In the genomic region with DNA sequence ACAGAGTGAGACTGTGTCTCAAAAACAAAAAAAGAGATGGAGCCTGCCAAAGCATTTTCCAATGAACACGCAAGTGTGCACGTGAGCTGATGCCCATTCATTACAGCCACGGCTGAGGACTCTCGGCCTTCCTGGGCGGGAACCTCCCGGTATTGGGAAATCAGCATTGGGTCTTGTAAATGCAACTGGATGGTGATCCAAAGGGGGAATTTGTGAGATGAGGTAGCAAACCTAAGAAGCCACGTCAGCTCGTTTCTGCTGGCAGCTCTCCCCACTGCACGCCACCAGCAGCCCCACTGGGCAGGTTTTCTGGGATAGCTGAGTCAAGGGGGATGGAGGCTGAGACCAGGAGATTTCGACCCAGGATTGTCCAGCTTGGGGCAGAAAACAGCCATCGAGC, we compare ENCODE assay signal across 23 cellular contexts. TPM values are rescaled to one million over a fixed set of nuclear protein-coding genes. Genes with fewer than 3 reads are reported as not detected.
"Had no signal": no experiment of that assay in that cellular context is flagged by ENCODE, and none has a peak within 500 bp of the region (broad histone marks: within the 10 kb centered on the region; RNA-seq: fewer than 3 reads in every experiment).

No MANE protein-coding gene starts in this region.

- H3K4me2 ChIP-seq: hepatocyte had no signal

- FAIRE-seq: bronchial epithelial cell, frontal cortex, pancreas had no signal

- H3K4me3 ChIP-seq: hepatocyte, pancreas, thyroid gland had no signal

- H3K4me3 Mint-ChIP-seq: activated naive CD8-positive, alpha-beta T cell treated with anti-CD3 and anti-CD28 coated beads, Interleukin-2, amount 10 ng/mL, durations not matched to agents 7 days and 5 days; activated T-cell treated with anti-CD3 and anti-CD28 coated beads, Interleukin-2, amount 50 U/mL, for 24 hours; activated T-helper 17 cell treated with anti-CD3 and anti-CD28 coated beads, Interleukin-2, amount 50 U/mL, for 72 hours; immature natural killer cell; memory B cell; nephron; stimulated activated naive CD8-positive, alpha-beta T cell treated with anti-CD3 and anti-CD28 coated beads, Interleukin-15, Interleukin-2, amounts not matched to agents 100 ng/mL and 50 ng/mL, for 24 hours; WTC11 had no signal

- DNase-seq: activated CD8-positive, alpha-beta memory T cell treated with anti-CD3 and anti-CD28 coated beads for 24 hours; activated CD8-positive, alpha-beta memory T cell treated with anti-CD3 and anti-CD28 coated beads, Interleukin-2, amount 50 U/mL, for 4 hours; activated naive CD4-positive, alpha-beta T cell; activated naive CD8-positive, alpha-beta T cell treated with anti-CD3 and anti-CD28 coated beads, Interleukin-2, amount 10 ng/mL, durations not matched to agents 7 days and 5 days; activated T-cell treated with anti-CD3 and anti-CD28 coated beads, Interleukin-2, amount 50 U/mL, for 24 hours; amniotic stem cell; erythroblast; glutamatergic neuron; immature natural killer cell; kidney glomerular epithelial cell; stimulated activated CD4-positive, alpha-beta T cell treated with anti-CD3 and anti-CD28 coated beads, Interleukin-4, amount 100 ng/mL, for 24 hours; substantia nigra; T1000; thyroid gland had no signal

- H3K9me3 ChIP-seq: pancreas, thyroid gland had no signal

- H3K27ac ChIP-seq: hepatocyte, pancreas, thyroid gland had no signal

- H3K36me3 ChIP-seq: pancreas, thyroid gland had no signal

- H2AFZ ChIP-seq: hepatocyte had no signal

- H3K27me3 ChIP-seq: hepatocyte, pancreas, thyroid gland had no signal

- H3K27ac Mint-ChIP-seq: activated naive CD8-positive, alpha-beta T cell treated with anti-CD3 and anti-CD28 coated beads, Interleukin-2, amount 10 ng/mL, durations not matched to agents 7 days and 5 days; activated T-cell treated with anti-CD3 and anti-CD28 coated beads, Interleukin-2, amount 50 U/mL, for 24 hours; memory B cell; nephron; stimulated activated naive CD8-positive, alpha-beta T cell treated with anti-CD3 and anti-CD28 coated beads, Interleukin-15, Interleukin-2, amounts not matched to agents 100 ng/mL and 50 ng/mL, for 24 hours; WTC11 had no signal

- H3K4me1 Mint-ChIP-seq: activated naive CD8-positive, alpha-beta T cell treated with anti-CD3 and anti-CD28 coated beads, Interleukin-2, amount 10 ng/mL, durations not matched to agents 7 days and 5 days; nephron; WTC11 had no signal

- H3K79me2 ChIP-seq: hepatocyte had no signal

- ATAC-seq: activated T-helper 17 cell treated with anti-CD3 and anti-CD28 coated beads, Interleukin-2, amount 50 U/mL, for 72 hours; pancreas; WTC11 had no signal

RNA-seq across cellular contexts. Expression of gene C13orf46, which starts 11.5 kb away (rescaled TPM):
- total RNA-seq: bronchial epithelial cell had no signal
